8 cellular contexts compared by ENCODE assay signal in genomic region chr14:92613008-92613658, GRCh38.
A peak's percentile ranks its signal among the peaks of the same experiment; 100 is the strongest.
DNase-seq lines count a peak whose midpoint lies in the region; ATAC-seq and TF ChIP-seq lines count a peak whose summit lies in the region.

No MANE protein-coding gene starts in this region.

- no peak overlapping the region for H3K27ac ChIP-seq in Panc1 (ENCODE audit: low read length)

- ATAC-seq in Panc1, result no peak; the same call in 1 of the 2 replicates
- no peak for ATAC-seq in HG03469 (IDR thresholded peaks at IDR 0.05; ENCODE audit: unreplicated experiment)
- no peak for ATAC-seq in HG03095 (IDR thresholded peaks at IDR 0.05; ENCODE audit: unreplicated experiment)

- TF ChIP-seq CTCF in Panc1 (IDR thresholded peaks at IDR 0.05), result peak; percentile 84

- intact Hi-C loops in Panc1 (cut with micrococcal nuclease; ENCODE audit: unreplicated experiment), result no loop called here

- in situ Hi-C loops in Panc1 (cut with HindIII; ENCODE audit: low pct_unique_long_range_greater_than_20kb, low sequenced_read_pairs), result no loop called here

- H3K4me1 ChIP-seq in Panc1 (ENCODE audit: control insufficient read depth, insufficient read depth, low read length), result no peaks in the 10 kb centered on the region

- POLR2A ChIA-PET in Panc1 (lab: Charles Lee), result no interaction called here

- DNase-seq in DMS53 (lab: John Stamatoyannopoulos, UW) (peak; percentile 38), DMS53 treated with DMSO at 0.1 percent for 48 hours (lab: John Stamatoyannopoulos, UW; ENCODE audit: unreplicated experiment) (no peak), Panc1 (ENCODE audit: low read depth, low spot score) (no peak), iPS DF 19.7 (ENCODE audit: low read depth, low spot score) (peak; percentile 40)
- DNase-seq in activated naive CD4-positive, alpha-beta T cell treated with Interleukin-2 at 50 U/mL for 16 hours, result peak; percentile 68
- peak; percentile 39 to 58 (median 47) for DNase-seq in stimulated activated CD4-positive, alpha-beta T cell treated with anti-CD3 and anti-CD28 coated beads, TNF-alpha, amount 100 ng/mL, for 48 hours (ENCODE audit: low read depth in 3 of 3)

- H3K9me3 ChIP-seq in Panc1 (ENCODE audit: control insufficient read depth, insufficient read depth, low read depth, low read length), result no peaks in the 10 kb centered on the region

- CTCF ChIA-PET in Panc1 (lab: Charles Lee), result interaction anchor here (0.5 kb wide), 1 partner anchor 20 kb away, joined by 5 read pairs; no protein-coding TSS in a partner anchor

- no peaks in the 10 kb centered on the region for H3K27me3 ChIP-seq in Panc1 (ENCODE audit: control insufficient read depth, insufficient read depth, low read length)

- H3K4me3 ChIP-seq in Panc1 (ENCODE audit: low read depth in 2 of 2, low read length in 2 of 2), result no peak overlapping the region

- BruUV-seq in Panc1 (replicated peaks; lab: Mats Ljungman, UMichigan), result no TSS peak

- no peaks in the 10 kb centered on the region for H3K36me3 ChIP-seq in Panc1 (ENCODE audit: control insufficient read depth, insufficient read depth, low read length)

Comparison
In these comparisons a context has a peak if more than half of its experiments do, and no peak if none do; other contexts are left out.
1. DNase-seq: peak in DMS53 (single experiment), activated naive CD4-positive, alpha-beta T cell treated with Interleukin-2 at 50 U/mL for 16 hours (single experiment), iPS DF 19.7 (single experiment) and stimulated activated CD4-positive, alpha-beta T cell treated with anti-CD3 and anti-CD28 coated beads, TNF-alpha, amount 100 ng/mL, for 48 hours (3 of 3); none in DMS53 treated with DMSO at 0.1 percent for 48 hours (single experiment) and Panc1 (single experiment).